In the genomic region with DNA sequence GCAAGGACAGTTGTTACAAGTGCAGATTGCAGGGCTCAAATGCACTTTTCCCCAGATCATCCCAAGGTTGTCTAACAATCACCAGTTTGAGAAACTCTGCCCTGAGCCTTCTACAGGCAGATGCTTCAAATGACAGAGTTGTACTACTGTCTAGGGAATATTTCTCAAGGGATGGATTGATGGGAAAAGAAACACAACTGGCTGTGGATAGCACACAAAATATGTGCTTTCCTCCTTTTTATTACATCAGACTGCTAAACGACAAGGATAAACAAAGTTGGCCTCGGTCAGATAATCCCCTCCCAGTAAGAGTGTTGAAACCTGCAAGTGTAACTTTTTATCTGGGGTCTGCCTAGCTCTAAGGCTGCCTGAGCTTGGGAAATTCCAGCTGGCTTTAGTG, we compare ENCODE assay signal across 29 cellular contexts. TPM values are rescaled to one million over a fixed set of nuclear protein-coding genes. Genes with fewer than 3 reads are reported as not detected.
A peak's percentile ranks its signal among the peaks of the same experiment; 100 is the strongest.
DNase-seq lines count a peak whose midpoint lies in the region; ATAC-seq, FAIRE-seq and TF ChIP-seq lines count a peak whose summit lies in the region.
"Had no signal": no experiment of that assay in that cellular context is flagged by ENCODE, and none has a peak within 500 bp of the region (broad histone marks: within the 10 kb centered on the region; RNA-seq: fewer than 3 reads in every experiment).

No MANE protein-coding gene starts in this region.

- no peaks in the 10 kb centered on the region for H3K27me3 Mint-ChIP-seq in CD4-positive, alpha-beta T cell
- no peaks in the 10 kb centered on the region for H3K27me3 Mint-ChIP-seq in activated CD8-positive, alpha-beta T cell treated with anti-CD3 and anti-CD28 coated beads for 36 hours
- H3K27me3 Mint-ChIP-seq in neural progenitor cell (ENCODE audit: insufficient read depth, low read depth) = peaks cover 8% of the 10 kb centered on the region
- H3K27me3 Mint-ChIP-seq: naive B cell had no signal

- no peak overlapping the region for H4K8ac ChIP-seq in mesendoderm (ENCODE audit: low read depth, low read length)

- H3K36me3 ChIP-seq in mesendoderm (ENCODE audit: control insufficient read depth, insufficient read depth, low read length) = peaks cover 4% of the 10 kb centered on the region
- H3K36me3 ChIP-seq in neural progenitor cell = no peaks in the 10 kb centered on the region
- H3K36me3 ChIP-seq: adrenal gland, brain microvascular endothelial cell, right atrium auricular region had no signal

- no peak for TF ChIP-seq POLR2A in GM12891 (IDR thresholded peaks at IDR 0.05; ENCODE audit: low read depth, low read length)

- no CpG with 5 or more reads among the region's 2 CpGs for WGBS in mesendoderm (ENCODE audit: extremely low coverage, insufficient coverage, low lambda C conversion rate)

- H2AK5ac ChIP-seq in mesendoderm (ENCODE audit: low read length) = no peak overlapping the region

- ATAC-seq in CD4-positive, alpha-beta T cell (ENCODE audit: poor library complexity) = no peak
- ATAC-seq in activated CD8-positive, alpha-beta T cell treated with anti-CD3 and anti-CD28 coated beads for 36 hours = no peak
- no peak for ATAC-seq in GM21526 (IDR thresholded peaks at IDR 0.05; ENCODE audit: low FRiP score, unreplicated experiment)
- no peak for ATAC-seq in GM21367 (IDR thresholded peaks at IDR 0.05; ENCODE audit: unreplicated experiment)
- ATAC-seq: left ventricle myocardium superior had no signal

- H4K20me1 ChIP-seq in neural progenitor cell (ENCODE audit: low read depth) = peaks cover 17% of the 10 kb centered on the region
- H4K20me1 ChIP-seq: BLaER1 treated with 17β-estradiol and CSF1 and Interleukin-3, amounts not matched to agents 10 nM and 100 nM had no signal

- no peak overlapping the region for H3K23ac ChIP-seq in mesendoderm (ENCODE audit: low read length)

- H2BK5ac ChIP-seq in mesendoderm (ENCODE audit: low read length) = no peak overlapping the region

- no peaks in the 10 kb centered on the region for H3K27me3 ChIP-seq in CD4-positive, alpha-beta T cell (ENCODE audit: control insufficient read depth, insufficient read depth, low read length)
- H3K27me3 ChIP-seq in mesendoderm (ENCODE audit: insufficient read depth, low read length, poor library complexity) (no peaks in the 10 kb centered on the region), neural progenitor cell (no peaks in the 10 kb centered on the region)
- H3K27me3 ChIP-seq: adrenal gland, brain microvascular endothelial cell, dorsolateral prefrontal cortex, right atrium auricular region had no signal

- H3K36me3 Mint-ChIP-seq in CD4-positive, alpha-beta T cell (ENCODE audit: low read depth) = peaks cover 98% of the 10 kb centered on the region
- H3K36me3 Mint-ChIP-seq in activated CD8-positive, alpha-beta T cell treated with anti-CD3 and anti-CD28 coated beads for 36 hours (ENCODE audit: low read depth) = peaks cover 80% of the 10 kb centered on the region
- peaks cover 18% of the 10 kb centered on the region for H3K36me3 Mint-ChIP-seq in neural progenitor cell

- peaks cover 57% of the 10 kb centered on the region for H3K4me1 Mint-ChIP-seq in CD4-positive, alpha-beta T cell (ENCODE audit: low read depth)
- peaks cover 55% of the 10 kb centered on the region for H3K4me1 Mint-ChIP-seq in activated CD8-positive, alpha-beta T cell treated with anti-CD3 and anti-CD28 coated beads for 36 hours (ENCODE audit: low read depth)
- H3K4me1 Mint-ChIP-seq in neural progenitor cell = peaks cover 13% of the 10 kb centered on the region
- H3K4me1 Mint-ChIP-seq: mesothelial cell of epicardium had no signal

- no peak overlapping the region for H2AFZ ChIP-seq in neural progenitor cell (replicated peaks)
- H2AFZ ChIP-seq: GM23248, parathyroid adenoma had no signal

- no peak overlapping the region for H4K5ac ChIP-seq in mesendoderm (ENCODE audit: low read length)

- H3K18ac ChIP-seq in mesendoderm (ENCODE audit: low read length) = no peak overlapping the region

- H3K4me1 ChIP-seq in mesendoderm (ENCODE audit: control insufficient read depth, low read depth, low read length) (peaks cover 5% of the 10 kb centered on the region), neural progenitor cell (peaks cover 34% of the 10 kb centered on the region)
- H3K4me1 ChIP-seq: adrenal gland, parathyroid adenoma, right atrium auricular region had no signal

- H3K27ac ChIP-seq in CD4-positive, alpha-beta T cell (ENCODE audit: low read depth, low read length) = peak overlapping the region; percentile 22
- H3K27ac ChIP-seq in mesendoderm (ENCODE audit: low read depth, low read length) = no peak overlapping the region
- H3K27ac ChIP-seq in neural progenitor cell = no peak overlapping the region
- H3K27ac ChIP-seq: adrenal gland; BLaER1 treated with 17β-estradiol and CSF1 and Interleukin-3, amounts not matched to agents 10 nM and 100 nM; brain microvascular endothelial cell; GM23248; parathyroid adenoma; right atrium auricular region had no signal

- POLR2A ChIA-PET in CD4-positive, alpha-beta T cell (lab: Charles Lee) = interaction anchor here (1.4 kb wide), 1 partner anchor 12 kb away, joined by 3 read pairs; no protein-coding TSS in a partner anchor
- POLR2A ChIA-PET in activated CD8-positive, alpha-beta T cell treated with anti-CD3 and anti-CD28 coated beads for 36 hours (lab: Charles Lee) = interaction anchor here (1.0 to 2.5 kb wide), 2 partner anchors 12 to 41 kb away, joined by 3 to 8 read pairs; no protein-coding TSS in a partner anchor

- no peak overlapping the region for H3K9ac ChIP-seq in mesendoderm (ENCODE audit: low read length)
- no peak overlapping the region for H3K9ac ChIP-seq in neural progenitor cell
- H3K9ac ChIP-seq: BLaER1 treated with 17β-estradiol and CSF1 and Interleukin-3, amounts not matched to agents 10 nM and 100 nM; GM23248; parathyroid adenoma had no signal

- H3K9me3 Mint-ChIP-seq in CD4-positive, alpha-beta T cell = no peaks in the 10 kb centered on the region
- peaks cover 5% of the 10 kb centered on the region for H3K9me3 Mint-ChIP-seq in activated CD8-positive, alpha-beta T cell treated with anti-CD3 and anti-CD28 coated beads for 36 hours
- peaks cover 6% of the 10 kb centered on the region for H3K9me3 Mint-ChIP-seq in neural progenitor cell
- H3K9me3 Mint-ChIP-seq: HFFc6 had no signal

- no peak overlapping the region for H3K4ac ChIP-seq in mesendoderm (ENCODE audit: low read depth, low read length)

- no peak overlapping the region for H2BK15ac ChIP-seq in mesendoderm (replicated peaks; ENCODE audit: low read depth)

- intact Hi-C loops in CD4-positive, alpha-beta T cell (cut with DNase I, micrococcal nuclease) = no loop called here
- intact Hi-C loops in activated CD8-positive, alpha-beta T cell treated with anti-CD3 and anti-CD28 coated beads for 36 hours (cut with micrococcal nuclease) = loop anchor here (5.0 kb wide), 1 partner anchor 38 kb away; no protein-coding TSS in a partner anchor

- CTCF ChIA-PET in CD4-positive, alpha-beta T cell (lab: Charles Lee) = interaction anchor here (1.5 kb wide), 1 partner anchor 8 kb away, joined by 4 read pairs; no protein-coding TSS in a partner anchor
- CTCF ChIA-PET in activated CD8-positive, alpha-beta T cell treated with anti-CD3 and anti-CD28 coated beads for 36 hours (lab: Charles Lee) = interaction anchor here (1.5 kb wide), 1 partner anchor 12 kb away, joined by 4 read pairs; no protein-coding TSS in a partner anchor

- TF ChIP-seq CTCF in CD4-positive, alpha-beta T cell (IDR thresholded peaks at IDR 0.05) = no peak
- no peak for TF ChIP-seq CTCF in activated CD8-positive, alpha-beta T cell treated with anti-CD3 and anti-CD28 coated beads for 36 hours (IDR thresholded peaks at IDR 0.05)
- TF ChIP-seq CTCF in neural progenitor cell (IDR thresholded peaks at IDR 0.05) = no peak

- no peak overlapping the region for H2BK120ac ChIP-seq in mesendoderm (ENCODE audit: low read depth, low read length)

- no peak for FAIRE-seq in GM12891 (lab: Jason Lieb, UNC)
- FAIRE-seq: islet of Langerhans, RCC 7860 had no signal

- H3K79me2 ChIP-seq in mesendoderm (ENCODE audit: control insufficient read depth, insufficient read depth, low read length) (no peaks in the 10 kb centered on the region), neural progenitor cell (ENCODE audit: low read depth) (peaks cover 6% of the 10 kb centered on the region)
- H3K79me2 ChIP-seq: parathyroid adenoma had no signal

- no peaks in the 10 kb centered on the region for H3K9me3 ChIP-seq in CD4-positive, alpha-beta T cell (ENCODE audit: control insufficient read depth, low read length)
- no peaks in the 10 kb centered on the region for H3K9me3 ChIP-seq in neural progenitor cell (ENCODE audit: low read depth)
- H3K9me3 ChIP-seq: adrenal gland, right atrium auricular region had no signal

- no peak overlapping the region for H3K4me3 ChIP-seq in mesendoderm (ENCODE audit: low read length)
- no peak overlapping the region for H3K4me3 ChIP-seq in neural progenitor cell
- H3K4me3 ChIP-seq: adrenal gland; BLaER1 treated with 17β-estradiol and CSF1 and Interleukin-3, amounts not matched to agents 10 nM and 100 nM; dorsolateral prefrontal cortex; GM23248; right atrium auricular region had no signal

- H3K4me2 ChIP-seq in mesendoderm (ENCODE audit: low read length) (no peak overlapping the region), neural progenitor cell (no peak overlapping the region)
- H3K4me2 ChIP-seq: BLaER1 treated with 17β-estradiol and CSF1 and Interleukin-3, amounts not matched to agents 10 nM and 100 nM had no signal

- H3K56ac ChIP-seq in mesendoderm (ENCODE audit: low read length) = peak overlapping the region; percentile 10

- H3K27ac Mint-ChIP-seq in CD4-positive, alpha-beta T cell = peak overlapping the region; percentile 62
- H3K27ac Mint-ChIP-seq in activated CD8-positive, alpha-beta T cell treated with anti-CD3 and anti-CD28 coated beads for 36 hours = peak overlapping the region; percentile 67
- H3K27ac Mint-ChIP-seq in neural progenitor cell = no peak overlapping the region
- H3K27ac Mint-ChIP-seq: HFFc6, mesothelial cell of epicardium had no signal

- no peak overlapping the region for H3K4me3 Mint-ChIP-seq in CD4-positive, alpha-beta T cell
- H3K4me3 Mint-ChIP-seq in activated CD8-positive, alpha-beta T cell treated with anti-CD3 and anti-CD28 coated beads for 36 hours = no peak overlapping the region
- H3K4me3 Mint-ChIP-seq in neural progenitor cell = no peak overlapping the region
- H3K4me3 Mint-ChIP-seq: HFFc6, mesothelial cell of epicardium had no signal

- no peak for DNase-seq in CD4-positive, alpha-beta T cell
- DNase-seq in GM12891 (ENCODE audit: insufficient read length, low spot score) (no peak), mesendoderm (no peak), neural progenitor cell (ENCODE audit: low spot score) (no peak)
- no peak for DNase-seq in activated CD8-positive, alpha-beta T cell treated with anti-CD3 and anti-CD28 coated beads for 36 hours
- DNase-seq: activated CD4-positive, alpha-beta T cell treated with anti-CD3 and anti-CD28 coated beads, Interleukin-2, amount 50 U/mL, for 4 hours; activated gamma-delta T cell; adrenal gland; brain microvascular endothelial cell; dorsolateral prefrontal cortex; GM23248; HFFc6; left ventricle myocardium superior; naive B cell; NCI-H1105 treated with DMSO at 0.1 percent for 48 hours; NCI-H2029 treated with DMSO at 0.1 percent for 48 hours; NCI-H2227 treated with DMSO at 0.1 percent for 48 hours; NCI-H69; SIG-M5; stimulated activated CD4-positive, alpha-beta T cell treated with anti-CD3 and anti-CD28 coated beads, Interleukin-2, amount 100 ng/mL, for 48 hours; trophoblast cell had no signal

- H3K79me1 ChIP-seq in mesendoderm (ENCODE audit: low read length) = no peaks in the 10 kb centered on the region

- H3F3A ChIP-seq in neural progenitor cell (ENCODE audit: low read depth) = peaks cover 52% of the 10 kb centered on the region

RNA-seq across cellular contexts. Expression of a gene that starts 47.3 kb away (rescaled TPM):
- 100 to 1,000 TPM; 235 to 241 TPM for total RNA-seq in CD4-positive, alpha-beta T cell
- 49.9 TPM for polyA plus RNA-seq in GM12891 (2012; ENCODE audit: low read depth, missing spikeins)
- total RNA-seq in activated CD8-positive, alpha-beta T cell treated with anti-CD3 and anti-CD28 coated beads for 36 hours = 10 to 100 TPM; 61.1 to 64.6 TPM
- polyA plus RNA-seq in mesendoderm (2013, experiment 1 of 2) = 8.8 TPM
- 8.7 TPM for polyA plus RNA-seq in mesendoderm (2013, experiment 2 of 2)
- total RNA-seq in neural progenitor cell (ENCODE audit: low replicate concordance) = 45.6 and 46.0 TPM in 2 replicates
